Comparison of ENCODE assay signal across 1 cellular context in genomic region chr6:170584954-170585498, GRCh38.
TF ChIP-seq lines count a peak whose summit lies in the region.

No MANE protein-coding gene starts in this region.

TF ChIP-seq in IMR-90, 13 proteins besides CTCF, POLR2A, EP300 and RAD21 (continued from another document):
- TF ChIP-seq USF2 (IDR thresholded peaks at IDR 0.05; ENCODE audit: low read depth, low read length) (no peak), RFX5 (IDR thresholded peaks at IDR 0.05; ENCODE audit: low read depth, low read length) (no peak), MAZ (IDR thresholded peaks at IDR 0.05; ENCODE audit: borderline replicate concordance, low read depth, low read length) (no peak), CEBPB (IDR thresholded peaks at IDR 0.05; ENCODE audit: low read depth, low read length) (no peak), FOS (IDR thresholded peaks at IDR 0.05; ENCODE audit: low read depth, low read length) (no peak), ELK1 (IDR thresholded peaks at IDR 0.05; ENCODE audit: borderline replicate concordance, low read depth, low read length) (no peak), NFE2L2 (IDR thresholded peaks at IDR 0.05; ENCODE audit: low read depth, low read length) (no peak), BHLHE40 (IDR thresholded peaks at IDR 0.05; ENCODE audit: low read depth, low read length) (no peak)
